8 cellular contexts compared by ENCODE assay signal in the genomic region with DNA sequence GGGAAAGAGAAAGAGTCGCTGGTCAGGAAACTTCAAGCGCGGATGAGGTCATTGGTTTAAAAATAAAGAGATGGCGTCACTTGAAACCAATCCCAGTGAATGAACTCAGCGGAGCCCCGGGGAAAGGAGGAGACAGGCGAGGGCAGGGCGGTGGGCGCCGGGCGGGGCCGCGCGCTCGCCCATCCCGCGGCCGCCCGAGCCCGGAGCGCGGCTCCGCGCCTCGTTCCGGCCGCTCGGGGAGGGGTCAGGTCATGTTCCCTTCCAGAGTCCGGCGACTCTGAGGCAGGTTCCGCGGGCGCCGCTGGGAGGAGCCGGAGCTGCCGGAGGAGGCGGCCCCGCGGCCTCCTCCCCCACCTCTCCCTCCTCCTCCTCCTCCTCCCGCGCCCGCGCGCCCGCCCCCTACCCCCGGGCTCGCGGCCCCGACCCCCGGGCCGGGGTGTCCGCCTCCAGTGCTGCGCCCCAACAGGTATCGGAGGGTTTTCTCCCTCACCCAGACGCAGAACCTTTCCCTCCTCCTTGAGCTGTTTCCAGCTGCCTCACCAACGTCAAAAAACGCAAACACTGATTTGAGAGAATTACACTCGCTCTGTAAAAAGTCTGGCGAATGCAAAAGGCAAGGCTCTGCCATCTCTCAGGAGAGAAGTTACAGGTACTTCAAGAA. TPM values are rescaled to one million over a fixed set of nuclear protein-coding genes. Genes with fewer than 3 reads are reported as not detected.
A peak's percentile ranks its signal among the peaks of the same experiment; 100 is the strongest.
DNase-seq lines count a peak whose midpoint lies in the region; ATAC-seq, FAIRE-seq and TF ChIP-seq lines count a peak whose summit lies in the region.

A gene with protein sequence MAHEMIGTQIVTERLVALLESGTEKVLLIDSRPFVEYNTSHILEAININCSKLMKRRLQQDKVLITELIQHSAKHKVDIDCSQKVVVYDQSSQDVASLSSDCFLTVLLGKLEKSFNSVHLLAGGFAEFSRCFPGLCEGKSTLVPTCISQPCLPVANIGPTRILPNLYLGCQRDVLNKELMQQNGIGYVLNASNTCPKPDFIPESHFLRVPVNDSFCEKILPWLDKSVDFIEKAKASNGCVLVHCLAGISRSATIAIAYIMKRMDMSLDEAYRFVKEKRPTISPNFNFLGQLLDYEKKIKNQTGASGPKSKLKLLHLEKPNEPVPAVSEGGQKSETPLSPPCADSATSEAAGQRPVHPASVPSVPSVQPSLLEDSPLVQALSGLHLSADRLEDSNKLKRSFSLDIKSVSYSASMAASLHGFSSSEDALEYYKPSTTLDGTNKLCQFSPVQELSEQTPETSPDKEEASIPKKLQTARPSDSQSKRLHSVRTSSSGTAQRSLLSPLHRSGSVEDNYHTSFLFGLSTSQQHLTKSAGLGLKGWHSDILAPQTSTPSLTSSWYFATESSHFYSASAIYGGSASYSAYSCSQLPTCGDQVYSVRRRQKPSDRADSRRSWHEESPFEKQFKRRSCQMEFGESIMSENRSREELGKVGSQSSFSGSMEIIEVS (minus strand): TSS at position 279 of the 661 bp plus-strand sequence. CDS start 41,765 bp downstream, outside the sequence.

- FAIRE-seq in urothelium cell line (lab: Jason Lieb, UNC) = peak; percentile 83

- no peaks in the 10 kb centered on the region for H3K27me3 ChIP-seq in right atrium auricular region
- no peaks in the 10 kb centered on the region for H3K27me3 ChIP-seq in prostate gland (replicated peaks; ENCODE audit: insufficient read depth)

- intact Hi-C loops in T-helper 2 cell treated with Interferon-gamma antibody and Interleukin-4, amounts not matched to agents 100 ng/mL and 5 ng/mL, for 36 hours (cut with micrococcal nuclease) = loop anchor here (1.0 to 2.0 kb wide), 6 partner anchors 49 to 162 kb away; partner anchors contain the start of gene CREBL2
- intact Hi-C loops in prostate gland (cut with DNase I) = loop anchor here (5.0 kb wide), 3 partner anchors 50 to 155 kb away; partner anchors contain the start of genes CDKN1B, CREBL2 and GPR19

- H3K9me3 ChIP-seq in right atrium auricular region (no peaks in the 10 kb centered on the region), prostate gland (no peaks in the 10 kb centered on the region)

- peak; percentile 98 for DNase-seq in NCI-H146 (lab: John Stamatoyannopoulos, UW)
- peak; percentile 38 to 97 (median 88) for DNase-seq in anterior cingulate cortex (lab: John Stamatoyannopoulos, UW)
- DNase-seq in right atrium auricular region (ENCODE audit: low spot score) = peak; percentile 94
- DNase-seq in prostate gland (ENCODE audit: low spot score) = peak; percentile 93
- peak; percentile 97 for DNase-seq in urothelium cell line (ENCODE audit: low spot score)

- TF ChIP-seq CTCF in right atrium auricular region (IDR thresholded peaks at IDR 0.05) (peak in 1 of 2 donors; percentile 36), prostate gland (IDR thresholded peaks at IDR 0.05) (peak in 3 of 4 experiments; percentile 18 to 57 (median 46))

- under 1% methylated on average over 46 of the region's 59 CpGs for WGBS in prostate gland

- H3K27ac ChIP-seq in right atrium auricular region (peak within 1 kb of the TSS; percentile 100), prostate gland (peak within 1 kb of the TSS; percentile 99 to 100)

- H3K36me3 ChIP-seq in right atrium auricular region = no peaks in the 10 kb centered on the region
- H3K36me3 ChIP-seq in prostate gland = no peaks in the 10 kb centered on the region

- ATAC-seq in HG02852 (IDR thresholded peaks at IDR 0.05; ENCODE audit: unreplicated experiment) = peak; percentile 73

- peak; percentile 83 for TF ChIP-seq POLR2A in GM15510 (IDR thresholded peaks at IDR 0.05; ENCODE audit: borderline replicate concordance, extremely low read depth, insufficient read length)
- peak; percentile 78 for TF ChIP-seq POLR2A in prostate gland (IDR thresholded peaks at IDR 0.05)

- H3K4me1 ChIP-seq in right atrium auricular region (peaks cover 0 to 33% of the 10 kb centered on the region in 2 donors), prostate gland (replicated peaks) (peaks cover 3% of the 10 kb centered on the region)

- H3K4me3 ChIP-seq in right atrium auricular region = peak within 1 kb of the TSS; percentile 72 to 83
- peak within 1 kb of the TSS; percentile 73 to 100 for H3K4me3 ChIP-seq in prostate gland

RNA-seq across cellular contexts. Expression of the gene that starts here (rescaled TPM):
- total RNA-seq in T-helper 2 cell treated with Interferon-gamma antibody and Interleukin-4, amounts not matched to agents 100 ng/mL and 5 ng/mL, for 36 hours = 37.3 and 40.6 TPM in 2 replicates
- total RNA-seq in right atrium auricular region (10 to 100 TPM in 1 of 2 donors, 1 to 10 TPM in 1; 9.6 to 18.7 TPM), prostate gland (10 to 100 TPM; 60.8 to 87.0 TPM)

Comparison
In these comparisons a context has a peak if more than half of its experiments do, and no peak if none do; other contexts are left out.
1. Peak in every context shown above with its lines: DNase-seq, ATAC-seq, H3K4me3 ChIP-seq and H3K27ac ChIP-seq.